1 cellular context compared by ENCODE assay signal in genomic region chr3:67433109-67433508, GRCh38.
TF ChIP-seq lines count a peak whose summit lies in the region.

No MANE protein-coding gene starts in this region.

TF ChIP-seq in IMR-90, 13 proteins besides CTCF, POLR2A, EP300 and RAD21 (continued from another document):
- no peak for TF ChIP-seq CEBPB (IDR thresholded peaks at IDR 0.05; ENCODE audit: low read depth, low read length)
- no peak for TF ChIP-seq MXI1 (IDR thresholded peaks at IDR 0.05; ENCODE audit: borderline replicate concordance, low read depth, low read length)
- TF ChIP-seq SMC3 (IDR thresholded peaks at IDR 0.05; ENCODE audit: low read depth, low read length): no peak
- no peak for TF ChIP-seq FOS (IDR thresholded peaks at IDR 0.05; ENCODE audit: low read depth, low read length)
